13 cellular contexts compared by ENCODE assay signal in genomic region chr17:44976198-44976597, GRCh38. TPM values are rescaled to one million over a fixed set of nuclear protein-coding genes. Genes with fewer than 3 reads are reported as not detected.
"Had no signal": no experiment of that assay in that cellular context is flagged by ENCODE, and none has a peak within 500 bp of the region (broad histone marks: within the 10 kb centered on the region; RNA-seq: fewer than 3 reads in every experiment).

No MANE protein-coding gene starts in this region.

- H3K36me3 ChIP-seq: heart left ventricle, left lung, suprapubic skin had no signal

- DNase-seq: activated naive CD4-positive, alpha-beta T cell treated with anti-CD3 and anti-CD28 coated beads, Interleukin-2, amount 10 ng/mL, durations not matched to agents 7 days and 5 days; central memory CD4-positive, alpha-beta T cell; effector CD4-positive, alpha-beta T cell; foreskin melanocyte; heart left ventricle; left lung; mesenchymal stem cell; psoas muscle; stimulated activated CD4-positive, alpha-beta T cell treated with anti-CD3 and anti-CD28 coated beads, Interleukin-2, amount 100 ng/mL, for 48 hours; stimulated activated naive CD4-positive, alpha-beta T cell treated with Interleukin-2 at 50 U/mL for 16 hours had no signal

- H3K4me1 ChIP-seq: psoas muscle, suprapubic skin had no signal

- FAIRE-seq: islet of Langerhans had no signal

- H3K27ac ChIP-seq: coronary artery, left lung, psoas muscle, suprapubic skin had no signal

- H3K4me3 ChIP-seq: coronary artery, heart left ventricle, left lung, psoas muscle, suprapubic skin had no signal

- H3K9me3 ChIP-seq: heart left ventricle, left lung, psoas muscle, suprapubic skin had no signal

RNA-seq across cellular contexts. Expression of gene C1QL1, which starts 8.1 kb away (rescaled TPM):
- total RNA-seq: psoas muscle, suprapubic skin had no signal
